In the genomic region with DNA sequence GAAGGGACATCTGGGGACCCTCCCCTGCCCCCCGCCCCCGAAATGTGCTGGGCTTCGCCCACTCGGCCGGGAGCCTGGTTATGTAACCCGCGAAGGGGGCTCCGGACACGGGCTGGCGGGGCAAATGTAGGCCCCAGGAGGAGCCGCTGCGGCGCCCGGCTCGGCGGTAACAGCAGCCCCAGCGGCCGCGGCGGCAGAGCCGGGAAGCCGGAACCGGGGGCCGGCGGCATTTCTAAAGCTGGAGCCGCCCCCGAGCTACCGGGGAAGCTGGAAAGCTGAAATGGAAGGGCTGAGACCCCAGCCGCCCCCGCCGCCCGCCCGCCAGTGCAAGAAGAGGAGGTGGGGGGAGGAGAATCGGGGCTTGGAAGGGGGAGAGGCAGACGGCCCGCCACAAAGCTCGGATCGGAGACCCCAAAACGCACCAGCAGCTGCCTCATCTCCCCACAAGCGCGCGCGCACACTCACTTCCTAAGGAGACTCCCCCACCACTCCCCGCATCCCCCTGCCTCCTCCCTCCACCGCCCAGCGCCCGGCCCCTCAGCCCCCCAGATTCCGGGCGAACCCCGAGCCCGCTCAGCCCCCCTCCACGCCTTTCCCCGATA, we compare ENCODE assay signal across 8 cellular contexts. TPM values are rescaled to one million over a fixed set of nuclear protein-coding genes. Genes with fewer than 3 reads are reported as not detected.
A peak's percentile ranks its signal among the peaks of the same experiment; 100 is the strongest.
DNase-seq lines count a peak whose midpoint lies in the region; ATAC-seq and TF ChIP-seq lines count a peak whose summit lies in the region.

No MANE protein-coding gene starts in this region.

- H3K27me3 ChIP-seq in gastroesophageal sphincter (no peaks in the 10 kb centered on the region), ovary (no peaks in the 10 kb centered on the region)

- intact Hi-C loops in ovary (cut with DNase I): loop anchor here in 1 of 4 donors (2.0 to 5.0 kb wide), 2 partner anchors 40 to 48 kb away; a partner anchor contains a TSS

- 0% methylated on average over 2 of the region's 53 CpGs; no CpG with 5 or more reads in 1 of the 2 donors for WGBS in gastroesophageal sphincter (ENCODE audit: low coverage in 1 of 2), 2 donors
- WGBS in ovary, 3 donors: 0% methylated on average over 34 to 53 of the region's 53 CpGs

- TF ChIP-seq EP300 in gastroesophageal sphincter (IDR thresholded peaks at IDR 0.05) (no peak), ovary (IDR thresholded peaks at IDR 0.05) (no peak)

- H3K4me3 ChIP-seq in gastroesophageal sphincter: peak overlapping the region; percentile 45 to 82
- H3K4me3 ChIP-seq in ovary: peak overlapping the region; percentile 43

- peak overlapping the region; percentile 44 to 95 (median 84) for H3K27ac ChIP-seq in gastroesophageal sphincter
- peak overlapping the region; percentile 40 to 81 for H3K27ac ChIP-seq in ovary

- H3K4me1 ChIP-seq in gastroesophageal sphincter: peaks cover 0 to 65% (median 13%) of the 10 kb centered on the region in 3 donors
- H3K4me1 ChIP-seq in ovary (ENCODE audit: insufficient read depth): peaks cover 13% of the 10 kb centered on the region

- ATAC-seq in gastroesophageal sphincter (no peak), HG03354 (IDR thresholded peaks at IDR 0.05; ENCODE audit: poor library complexity, severe bottlenecking, unreplicated experiment) (no peak)

- H3K9me3 ChIP-seq in gastroesophageal sphincter (no peaks in the 10 kb centered on the region), ovary (no peaks in the 10 kb centered on the region)

- DNase-seq in EL (peak; percentile 35), NAMALWA (ENCODE audit: low spot score) (peak; percentile 30), activated gamma-delta T cell (lab: John Stamatoyannopoulos, UW) (peak; percentile 32), ovary (peak; percentile 34 to 64 (median 60)), SW480 (ENCODE audit: low spot score) (no peak), NCI-H2081 treated with DMSO at 0.1 percent for 48 hours (lab: John Stamatoyannopoulos, UW) (no peak)

- H3K36me3 ChIP-seq in gastroesophageal sphincter: peaks cover 0 to 12% of the 10 kb centered on the region in 2 donors
- no peaks in the 10 kb centered on the region for H3K36me3 ChIP-seq in ovary

- TF ChIP-seq POLR2A in gastroesophageal sphincter (IDR thresholded peaks at IDR 0.05) (no peak), ovary (IDR thresholded peaks at IDR 0.05) (no peak)

- TF ChIP-seq CTCF in gastroesophageal sphincter (IDR thresholded peaks at IDR 0.05) (no peak), ovary (IDR thresholded peaks at IDR 0.05) (no peak)

RNA-seq across cellular contexts. Expression of a gene that starts 1.5 kb away (rescaled TPM):
- total RNA-seq in gastroesophageal sphincter (10 to 100 TPM in 3 of 4 donors, 1 to 10 TPM in 1; 10.0 to 26.5 (median 15.0) TPM), ovary (10 to 100 TPM; 14.9 to 33.6 (median 26.1) TPM)
- polyA plus RNA-seq in ovary: 10 to 100 TPM; 13.2 to 17.1 TPM

RNA-seq across cellular contexts. Expression of a gene that starts 47.0 kb away (rescaled TPM):
- 10 to 100 TPM in 3 of 4 donors, 1 to 10 TPM in 1; 8.7 to 15.5 (median 12.6) TPM for total RNA-seq in gastroesophageal sphincter
- 10 to 100 TPM in 5 of 7 donors, 1 to 10 TPM in 2; 4.5 to 18.4 (median 12.3) TPM for total RNA-seq in ovary
- polyA plus RNA-seq in ovary: 10 to 100 TPM in 1 of 2 donors, 1 to 10 TPM in 1; 3.4 to 13.7 TPM

Comparison
In these comparisons a context has a peak if more than half of its experiments do, and no peak if none do; other contexts are left out.
1. DNase-seq: peak in EL (single experiment), NAMALWA (single experiment), activated gamma-delta T cell (single experiment) and ovary (5 of 5); none in SW480 (single experiment) and NCI-H2081 treated with DMSO at 0.1 percent for 48 hours (single experiment).